Comparison of ENCODE assay signal across 16 cellular contexts in genomic region chr2:95357717-95358280, GRCh38. TPM values are rescaled to one million over a fixed set of nuclear protein-coding genes. Genes with fewer than 3 reads are reported as not detected.
DNase-seq lines count a peak whose midpoint lies in the region; ATAC-seq and TF ChIP-seq lines count a peak whose summit lies in the region.
"Had no signal": no experiment of that assay in that cellular context is flagged by ENCODE, and none has a peak within 500 bp of the region (broad histone marks: within the 10 kb centered on the region; RNA-seq: fewer than 3 reads in every experiment).

No MANE protein-coding gene starts in this region.

- no peak overlapping the region for H3K27ac Mint-ChIP-seq in activated naive CD4-positive, alpha-beta T cell treated with anti-CD3 and anti-CD28 coated beads, Interleukin-2, amount 10 ng/mL, durations not matched to agents 7 days and 5 days
- H3K27ac Mint-ChIP-seq: HFFc6 had no signal

- DNase-seq in activated naive CD4-positive, alpha-beta T cell treated with anti-CD3 and anti-CD28 coated beads, Interleukin-2, amount 10 ng/mL, durations not matched to agents 7 days and 5 days = peak; percentile 13
- no peak for DNase-seq in activated naive CD4-positive, alpha-beta T cell (lab: John Stamatoyannopoulos, UW)
- DNase-seq in colonic mucosa (peak; percentile 12), osteoblast (ENCODE audit: insufficient read length, low spot score, missing footprints) (peak; percentile 57), upper lobe of right lung (peak; percentile 30), NCI-H187 treated with DMSO at 0.1 percent for 48 hours (lab: John Stamatoyannopoulos, UW) (no peak)
- DNase-seq: C1 segment of cervical spinal cord, DND-41, HFFc6, KG1, NCI-H1048, NCI-H2227 treated with DMSO at 0.1 percent for 48 hours, NCI-H524 treated with DMSO at 0.1 percent for 48 hours, SHP77 had no signal

- H3K9me3 ChIP-seq in colonic mucosa (no peaks in the 10 kb centered on the region), osteoblast (ENCODE audit: low read depth, low read length) (no peaks in the 10 kb centered on the region), upper lobe of right lung (no peaks in the 10 kb centered on the region)

- H3K4me1 Mint-ChIP-seq in activated naive CD4-positive, alpha-beta T cell treated with anti-CD3 and anti-CD28 coated beads, Interleukin-2, amount 10 ng/mL, durations not matched to agents 7 days and 5 days = no peaks in the 10 kb centered on the region

- no peaks in the 10 kb centered on the region for H3K36me3 ChIP-seq in colonic mucosa
- H3K36me3 ChIP-seq in osteoblast (ENCODE audit: insufficient read depth, low read length) = no peaks in the 10 kb centered on the region
- H3K36me3 ChIP-seq in upper lobe of right lung = no peaks in the 10 kb centered on the region

- CTCF ChIA-PET in activated naive CD4-positive, alpha-beta T cell treated with anti-CD3 and anti-CD28 coated beads, Interleukin-2, amount 10 ng/mL, durations not matched to agents 7 days and 5 days (lab: Charles Lee) = no interaction called here

- no peak overlapping the region for H3K4me2 ChIP-seq in osteoblast (ENCODE audit: insufficient read depth, low read length)

- H3K4me3 ChIP-seq in colonic mucosa (no peak overlapping the region), osteoblast (ENCODE audit: insufficient read depth, low read length) (no peak overlapping the region), upper lobe of right lung (no peak overlapping the region)

- H3K9ac ChIP-seq in colonic mucosa (ENCODE audit: low read depth in 2 of 2, low read length in 2 of 2) = no peak overlapping the region

- H2AFZ ChIP-seq in osteoblast (ENCODE audit: low read length) = no peak overlapping the region

- TF ChIP-seq CTCF in colonic mucosa (IDR thresholded peaks at IDR 0.05) (no peak), osteoblast (IDR thresholded peaks at IDR 0.05; ENCODE audit: extremely low read depth, low read depth, low read length) (no peak), upper lobe of right lung (IDR thresholded peaks at IDR 0.05) (no peak)

- H3K36me3 Mint-ChIP-seq in activated naive CD4-positive, alpha-beta T cell treated with anti-CD3 and anti-CD28 coated beads, Interleukin-2, amount 10 ng/mL, durations not matched to agents 7 days and 5 days = no peaks in the 10 kb centered on the region

- H4K20me1 ChIP-seq in osteoblast (ENCODE audit: insufficient read depth, low read length) = peaks cover 4% of the 10 kb centered on the region

- no peaks in the 10 kb centered on the region for H3K79me2 ChIP-seq in osteoblast (ENCODE audit: insufficient read depth, low read length)

- H3K4me1 ChIP-seq in colonic mucosa = no peaks in the 10 kb centered on the region
- H3K4me1 ChIP-seq in osteoblast (ENCODE audit: insufficient read depth, low read length) = no peaks in the 10 kb centered on the region
- no peaks in the 10 kb centered on the region for H3K4me1 ChIP-seq in upper lobe of right lung

- H3K27me3 ChIP-seq in colonic mucosa (no peaks in the 10 kb centered on the region), osteoblast (ENCODE audit: insufficient read depth, low read length) (peaks cover 4% of the 10 kb centered on the region), upper lobe of right lung (no peaks in the 10 kb centered on the region)

- peaks cover 15% of the 10 kb centered on the region for H3K27me3 Mint-ChIP-seq in activated naive CD4-positive, alpha-beta T cell treated with anti-CD3 and anti-CD28 coated beads, Interleukin-2, amount 10 ng/mL, durations not matched to agents 7 days and 5 days

- no peak overlapping the region for H3K4me3 Mint-ChIP-seq in activated naive CD4-positive, alpha-beta T cell treated with anti-CD3 and anti-CD28 coated beads, Interleukin-2, amount 10 ng/mL, durations not matched to agents 7 days and 5 days
- H3K4me3 Mint-ChIP-seq: HFFc6 had no signal

- H3K27ac ChIP-seq in colonic mucosa = no peak overlapping the region
- H3K27ac ChIP-seq in osteoblast (ENCODE audit: low read depth, low read length) = no peak overlapping the region
- H3K27ac ChIP-seq in upper lobe of right lung = no peak overlapping the region

- intact Hi-C loops in colonic mucosa (cut with DNase I) (no loop called here), upper lobe of right lung (cut with DNase I) (no loop called here)

- ATAC-seq in upper lobe of right lung (no peak), GM21576 (IDR thresholded peaks at IDR 0.05; ENCODE audit: unreplicated experiment) (no peak)
- ATAC-seq: Panc1 had no signal

- H3K9me3 Mint-ChIP-seq in activated naive CD4-positive, alpha-beta T cell treated with anti-CD3 and anti-CD28 coated beads, Interleukin-2, amount 10 ng/mL, durations not matched to agents 7 days and 5 days = peaks cover 2% of the 10 kb centered on the region
- H3K9me3 Mint-ChIP-seq: HFFc6 had no signal

RNA-seq across cellular contexts. Expression of gene FAHD2A, which starts 44.7 kb away (rescaled TPM):
- total RNA-seq in colonic mucosa (10 to 100 TPM; 21.0 to 28.9 TPM), osteoblast (19.7 and 21.4 TPM in 2 replicates), upper lobe of right lung (22.8 TPM)

Comparison
In these comparisons a context has a peak if more than half of its experiments do, and no peak if none do; other contexts are left out.
1. DNase-seq: peak in activated naive CD4-positive, alpha-beta T cell treated with anti-CD3 and anti-CD28 coated beads, Interleukin-2, amount 10 ng/mL, durations not matched to agents 7 days and 5 days (single experiment), colonic mucosa (single experiment), osteoblast (single experiment) and upper lobe of right lung (single experiment); none in activated naive CD4-positive, alpha-beta T cell (0 of 4) and NCI-H187 treated with DMSO at 0.1 percent for 48 hours (single experiment).